ENCODE assay signal across 25 cellular contexts in the genomic region with DNA sequence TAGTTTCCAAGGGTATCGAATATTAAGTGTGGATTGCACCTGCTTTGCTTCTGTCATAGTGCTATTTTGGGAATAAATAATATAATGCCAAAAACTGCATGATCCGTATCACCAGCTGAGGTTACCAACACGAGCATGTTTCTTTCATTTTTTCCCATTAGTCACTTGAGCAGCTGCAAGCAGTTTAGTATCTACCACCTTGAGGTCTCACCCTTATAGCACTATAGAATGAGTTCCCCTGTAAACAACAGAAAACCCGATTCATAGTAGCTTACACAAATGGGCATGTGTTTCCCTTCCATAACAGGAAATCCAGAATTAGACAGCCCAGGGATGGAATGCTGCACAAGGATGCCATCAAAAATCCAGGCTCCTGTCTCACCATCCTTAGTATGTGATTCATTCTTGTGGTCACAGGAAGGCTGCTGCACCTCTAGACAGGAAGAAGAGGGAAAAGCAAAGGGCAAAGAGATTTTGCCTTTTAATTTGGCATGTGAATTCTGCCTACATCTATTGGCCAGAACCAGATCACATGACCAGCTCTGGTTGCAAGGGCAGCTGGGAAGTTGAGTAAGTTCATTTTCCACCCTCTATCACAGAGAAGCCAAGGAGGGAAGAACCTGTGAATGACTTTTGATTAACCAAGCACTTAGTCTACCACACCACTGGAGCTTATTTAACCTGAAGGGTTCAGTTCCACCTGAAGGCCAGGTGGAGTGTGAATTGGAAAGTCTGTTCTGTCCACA.
A peak's percentile ranks its signal among the peaks of the same experiment; 100 is the strongest.
DNase-seq lines count a peak whose midpoint lies in the region; ATAC-seq, FAIRE-seq and TF ChIP-seq lines count a peak whose summit lies in the region.
"Had no signal": no experiment of that assay in that cellular context is flagged by ENCODE, and none has a peak within 500 bp of the region (broad histone marks: within the 10 kb centered on the region; RNA-seq: fewer than 3 reads in every experiment).

No MANE protein-coding gene starts in this region.

- H3K36me3 ChIP-seq in PC-3 (ENCODE audit: low read depth, low read length) (no peaks in the 10 kb centered on the region), skeletal muscle satellite cell (ENCODE audit: insufficient read depth, low read length) (no peaks in the 10 kb centered on the region)
- H3K36me3 ChIP-seq: ovary, tibial nerve had no signal

- no peak overlapping the region for H3K27ac Mint-ChIP-seq in natural killer cell
- H3K27ac Mint-ChIP-seq in stimulated activated naive B cell treated with anti-CD40 and anti-IgM and Interleukin-4, amounts not matched to agents 10 μg/mL and 1 μg/mL and 100 μg/mL, for 72 hours = no peak overlapping the region
- H3K27ac Mint-ChIP-seq: activated CD8-positive, alpha-beta memory T cell treated with anti-CD3 and anti-CD28 coated beads, Interleukin-2, amount 10 ng/mL, durations not matched to agents 7 days and 5 days; activated T-helper 2 cell treated with anti-CD3 and anti-CD28 coated beads, Interferon-gamma antibody, Interleukin-2, Interleukin-4, amounts not matched to agents 10 μg/mL and 5 μg/mL and 100 μg/mL, durations not matched to agents 14 hours and 24 hours and 36 hours; B cell; brain; T-helper 2 cell treated with Interferon-gamma antibody and Interleukin-4, amounts not matched to agents 5 μg/mL and 100 μg/mL, for 36 hours had no signal

- peaks cover 17 to 36% of the 10 kb centered on the region in 2 donors for H3K27me3 Mint-ChIP-seq in natural killer cell (ENCODE audit: low read depth in 2 of 2)
- peaks cover 13 to 23% of the 10 kb centered on the region in 2 donors for H3K27me3 Mint-ChIP-seq in stimulated activated naive B cell treated with anti-CD40 and anti-IgM and Interleukin-4, amounts not matched to agents 10 μg/mL and 1 μg/mL and 100 μg/mL, for 72 hours

- no peak for TF ChIP-seq CTCF in PC-3 (conservative IDR thresholded peaks at IDR 0.05; ENCODE audit: low read depth, low read length)
- no peak for TF ChIP-seq CTCF in epithelial cell of esophagus (IDR thresholded peaks at IDR 0.05; ENCODE audit: insufficient read depth, low read depth, low read length, missing control alignments)
- no peak for TF ChIP-seq CTCF in natural killer cell (IDR thresholded peaks at IDR 0.05)

- H3K4me2 ChIP-seq in PC-3 (ENCODE audit: low read length) (no peak overlapping the region), skeletal muscle satellite cell (ENCODE audit: low read length) (peak overlapping the region; percentile 1)

- H3K4me3 ChIP-seq in PC-3 (ENCODE audit: low read length) (no peak overlapping the region), epithelial cell of esophagus (ENCODE audit: low read length) (no peak overlapping the region), skeletal muscle satellite cell (ENCODE audit: low read length) (no peak overlapping the region)
- H3K4me3 ChIP-seq: coronary artery, lung, ovary, tibial nerve had no signal

- TF ChIP-seq POLR2A in H54 (IDR thresholded peaks at IDR 0.05; ENCODE audit: low read depth, low read length) = no peak

- H3K27me3 ChIP-seq in PC-3 (ENCODE audit: low read length) = no peaks in the 10 kb centered on the region
- no peaks in the 10 kb centered on the region for H3K27me3 ChIP-seq in skeletal muscle satellite cell (ENCODE audit: control insufficient read depth, insufficient read depth, low read length)
- H3K27me3 ChIP-seq: ovary, tibial nerve had no signal

- no TSS peak for BruUV-seq in PC-3 (replicated peaks; lab: Mats Ljungman, UMichigan)

- no peaks in the 10 kb centered on the region for H3K4me1 Mint-ChIP-seq in natural killer cell
- peaks cover 7 to 9% of the 10 kb centered on the region in 2 donors for H3K4me1 Mint-ChIP-seq in stimulated activated naive B cell treated with anti-CD40 and anti-IgM and Interleukin-4, amounts not matched to agents 10 μg/mL and 1 μg/mL and 100 μg/mL, for 72 hours

- no peak overlapping the region for H3K27ac ChIP-seq in PC-3 (ENCODE audit: low read length)
- H3K27ac ChIP-seq: coronary artery, ovary, tibial nerve had no signal

- H3K9ac ChIP-seq in PC-3 (ENCODE audit: low read length) (no peak overlapping the region), skeletal muscle satellite cell (ENCODE audit: low read depth, low read length) (no peak overlapping the region)

- H3K4me1 ChIP-seq in PC-3 (ENCODE audit: insufficient read depth, low read length) (no peaks in the 10 kb centered on the region), skeletal muscle satellite cell (ENCODE audit: control insufficient read depth, insufficient read depth, low read length) (peaks cover 3% of the 10 kb centered on the region)
- H3K4me1 ChIP-seq: tibial nerve had no signal

- H4K20me1 ChIP-seq in PC-3 (ENCODE audit: low read length) = no peaks in the 10 kb centered on the region

- H3K9me2 ChIP-seq in PC-3 (replicated peaks; ENCODE audit: low read length) = no peaks in the 10 kb centered on the region

- POLR2A ChIA-PET in PC-3 (lab: Charles Lee; ENCODE audit: unreplicated experiment) = no interaction called here

- DNase-seq in H54 (ENCODE audit: insufficient read length, low spot score) = peak; percentile 5
- peak; percentile 1 for DNase-seq in PC-3
- peak; percentile 30 for DNase-seq in epithelial cell of esophagus (ENCODE audit: low read depth)
- DNase-seq in natural killer cell = no peak
- no peak for DNase-seq in stimulated activated naive B cell treated with anti-CD40 and anti-IgM and Interleukin-4, amounts not matched to agents 10 μg/mL and 1 μg/mL and 100 μg/mL, for 72 hours
- DNase-seq in nucleus accumbens (lab: John Stamatoyannopoulos, UW) = no peak
- DNase-seq: activated CD8-positive, alpha-beta memory T cell treated with anti-CD3 and anti-CD28 coated beads, Interleukin-2, amount 10 ng/mL, durations not matched to agents 7 days and 5 days; COR-L47; GOT3; IMR-90; MV-4-11; NCI-H1930; NCI-H510A treated with DMSO at 0.1 percent for 48 hours; ovary; stimulated activated CD4-positive, alpha-beta T cell treated with anti-CD3 and anti-CD28 coated beads, Interleukin-1b, Interleukin-23, amount 100 ng/mL, for 48 hours; stimulated activated naive CD8-positive, alpha-beta T cell treated with anti-CD3 and anti-CD28 coated beads, Interleukin-15, Interleukin-2, amounts not matched to agents 100 U/mL and 50 U/mL, for 24 hours had no signal

- H3F3A ChIP-seq in PC-3 (ENCODE audit: low read length, unreplicated experiment) = no peaks in the 10 kb centered on the region

- intact Hi-C loops in PC-3 (cut with micrococcal nuclease) (no loop called here), natural killer cell (cut with micrococcal nuclease) (no loop called here)

- H3K36me3 Mint-ChIP-seq in natural killer cell = no peaks in the 10 kb centered on the region
- H3K36me3 Mint-ChIP-seq in stimulated activated naive B cell treated with anti-CD40 and anti-IgM and Interleukin-4, amounts not matched to agents 10 μg/mL and 1 μg/mL and 100 μg/mL, for 72 hours = no peaks in the 10 kb centered on the region
- H3K36me3 Mint-ChIP-seq: activated CD8-positive, alpha-beta memory T cell treated with anti-CD3 and anti-CD28 coated beads, Interleukin-2, amount 10 ng/mL, durations not matched to agents 7 days and 5 days; brain had no signal

- FAIRE-seq in H54 (lab: Jason Lieb, UNC) = no peak

- H3K4me3 Mint-ChIP-seq in natural killer cell = no peak overlapping the region
- H3K4me3 Mint-ChIP-seq in stimulated activated naive B cell treated with anti-CD40 and anti-IgM and Interleukin-4, amounts not matched to agents 10 μg/mL and 1 μg/mL and 100 μg/mL, for 72 hours = no peak overlapping the region
- H3K4me3 Mint-ChIP-seq: activated CD8-positive, alpha-beta memory T cell treated with anti-CD3 and anti-CD28 coated beads, Interleukin-2, amount 10 ng/mL, durations not matched to agents 7 days and 5 days; B cell; brain; T-helper 2 cell treated with Interferon-gamma antibody and Interleukin-4, amounts not matched to agents 5 μg/mL and 100 μg/mL, for 36 hours had no signal

- H3K9me3 ChIP-seq in PC-3 (ENCODE audit: low read length) = no peaks in the 10 kb centered on the region
- no peaks in the 10 kb centered on the region for H3K9me3 ChIP-seq in skeletal muscle satellite cell (replicated peaks; ENCODE audit: low read length)
- H3K9me3 ChIP-seq: ovary, tibial nerve had no signal

- H3K79me2 ChIP-seq in PC-3 (ENCODE audit: low read length) = no peaks in the 10 kb centered on the region

- CTCF ChIA-PET in PC-3 (lab: Charles Lee) = no interaction called here

- ATAC-seq in PC-3 (no peak), natural killer cell (no peak)
- ATAC-seq in stimulated activated naive B cell treated with anti-CD40 and anti-IgM and Interleukin-4, amounts not matched to agents 10 μg/mL and 1 μg/mL and 100 μg/mL, for 72 hours (replicated peaks) = no peak
- ATAC-seq: activated CD8-positive, alpha-beta memory T cell treated with anti-CD3 and anti-CD28 coated beads, Interleukin-2, amount 10 ng/mL, durations not matched to agents 7 days and 5 days; sciatic nerve; stimulated activated naive CD8-positive, alpha-beta T cell treated with anti-CD3 and anti-CD28 coated beads, Interleukin-15, Interleukin-2, amounts not matched to agents 100 U/mL and 50 U/mL, for 24 hours had no signal

- H2AFZ ChIP-seq in PC-3 (ENCODE audit: low read length) = no peak overlapping the region

- no peaks in the 10 kb centered on the region for H3K9me3 Mint-ChIP-seq in natural killer cell
- H3K9me3 Mint-ChIP-seq in stimulated activated naive B cell treated with anti-CD40 and anti-IgM and Interleukin-4, amounts not matched to agents 10 μg/mL and 1 μg/mL and 100 μg/mL, for 72 hours = peaks cover 0 to 5% of the 10 kb centered on the region in 2 donors
- H3K9me3 Mint-ChIP-seq: activated T-helper 2 cell treated with anti-CD3 and anti-CD28 coated beads, Interferon-gamma antibody, Interleukin-2, Interleukin-4, amounts not matched to agents 10 μg/mL and 5 μg/mL and 100 μg/mL, durations not matched to agents 14 hours and 24 hours and 36 hours; T-helper 2 cell treated with Interferon-gamma antibody and Interleukin-4, amounts not matched to agents 5 μg/mL and 100 μg/mL, for 36 hours had no signal

Comparison
In these comparisons a context has a peak if more than half of its experiments do, and no peak if none do; other contexts are left out.
1. DNase-seq: peak in H54 (single experiment), PC-3 (single experiment) and epithelial cell of esophagus (single experiment); none in natural killer cell (single experiment), stimulated activated naive B cell treated with anti-CD40 and anti-IgM and Interleukin-4, amounts not matched to agents 10 μg/mL and 1 μg/mL and 100 μg/mL, for 72 hours (single experiment) and nucleus accumbens (0 of 56).